ENCODE assay signal across 12 cellular contexts in genomic region chr22:19991395-19991644, GRCh38.
"Had no signal": no experiment of that assay in that cellular context is flagged by ENCODE, and none has a peak within 500 bp of the region (broad histone marks: within the 10 kb centered on the region; RNA-seq: fewer than 3 reads in every experiment).

No MANE protein-coding gene starts in this region.

- H3K36me3 ChIP-seq: gastrocnemius medialis, prostate gland had no signal

- H3K4me3 ChIP-seq: gastrocnemius medialis, prostate gland had no signal

- ATAC-seq: activated CD4-positive, CD25-positive, alpha-beta regulatory T cell treated with anti-CD3 and anti-CD28 coated beads, Interleukin-2, amount 50 U/mL, for 24 hours; gastrocnemius medialis; natural killer cell had no signal

- H3K27ac ChIP-seq: prostate gland had no signal

- H3K9me3 ChIP-seq: gastrocnemius medialis, prostate gland had no signal

- H3K27me3 ChIP-seq: gastrocnemius medialis had no signal

- DNase-seq: activated CD4-positive, alpha-beta T cell treated with anti-CD3 and anti-CD28 coated beads, Interleukin-2, amount 50 U/mL, for 48 hours; activated gamma-delta T cell; activated T-cell treated with anti-CD3 and anti-CD28 coated beads, Interleukin-2, amount 50 U/mL, for 48 hours; cortex of kidney; effector CD8-positive, alpha-beta T cell; gastrocnemius medialis; natural killer cell; stimulated activated CD4-positive, alpha-beta T cell treated with anti-CD3 and anti-CD28 coated beads, Interleukin-15, amount 100 ng/mL, for 24 hours; stimulated activated CD4-positive, alpha-beta T cell treated with anti-CD3 and anti-CD28 coated beads, Interleukin-4, amount 100 ng/mL, for 4 hours; trophoblast cell had no signal

- H3K4me1 ChIP-seq: prostate gland had no signal
